In the genomic region with DNA sequence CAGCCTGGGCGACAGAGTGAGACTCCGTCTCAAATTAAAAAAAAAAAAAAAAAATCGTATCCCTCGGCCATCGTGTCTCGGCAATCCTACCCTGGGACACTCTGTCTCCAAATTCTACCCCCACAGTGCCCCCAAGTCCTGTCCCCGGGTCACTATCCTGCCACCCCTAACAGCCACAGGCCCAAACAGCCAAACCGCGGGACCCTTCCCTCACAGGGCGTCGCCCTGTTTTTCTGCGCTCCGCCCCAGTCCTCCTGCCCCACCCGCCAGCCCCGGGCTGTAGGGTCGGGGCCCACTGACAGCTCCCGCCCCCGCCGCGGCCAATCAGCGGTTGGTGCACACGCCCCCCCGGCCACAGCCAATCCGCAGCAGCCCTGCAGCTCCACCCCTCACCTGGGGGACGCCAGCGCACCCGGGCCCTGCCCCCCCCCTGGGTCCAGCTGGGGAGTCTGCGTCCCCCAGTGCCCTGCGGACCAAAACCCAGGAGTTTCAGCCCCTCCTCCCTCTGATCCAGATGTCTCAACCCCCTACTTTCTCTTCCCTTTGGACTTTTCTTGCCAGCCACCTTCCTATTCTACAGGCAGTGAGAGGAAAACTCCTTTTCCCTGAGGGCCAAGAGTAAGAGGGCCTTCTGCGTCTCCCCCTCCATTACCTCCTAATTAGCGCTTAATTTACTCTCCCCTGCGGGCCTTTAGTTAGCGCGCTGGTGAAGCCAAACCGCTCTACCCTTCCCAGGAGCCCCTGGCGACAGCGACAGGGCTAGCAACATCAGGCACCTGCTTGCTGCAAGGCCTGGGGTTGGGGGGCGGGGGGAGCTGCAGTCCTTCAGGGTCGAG, we compare ENCODE assay signal across 8 cellular contexts. TPM values are rescaled to one million over a fixed set of nuclear protein-coding genes. Genes with fewer than 3 reads are reported as not detected.
DNase-seq lines count a peak whose midpoint lies in the region; ATAC-seq and TF ChIP-seq lines count a peak whose summit lies in the region.

No MANE protein-coding gene starts in this region.

- POLR2A ChIA-PET in AG04450 (lab: Yijun Ruan, JAX) = interaction anchor here (0.6 to 1.0 kb wide), 4 partner anchors 13 to 383 kb away, joined by 3 to 7 read pairs (median 3); partner anchors contain the start of genes CA11 and PPP1R15A

- no peak for TF ChIP-seq CTCF in AG04450 (IDR thresholded peaks at IDR 0.05; ENCODE audit: low read depth, low read length)

- intact Hi-C loops in left cardiac atrium (cut with DNase I) (no loop called here), posterior vena cava (cut with DNase I) (no loop called here), aorta (cut with DNase I) (no loop called here)

- no peaks in the 10 kb centered on the region for H3K4me1 ChIP-seq in aorta (ENCODE audit: control insufficient read depth in 1 of 2, insufficient read depth in 2 of 2, low read length in 2 of 2)

- DNase-seq in AG04450 (ENCODE audit: low read depth, low spot score) (no peak), GM19238 (ENCODE audit: insufficient read length, low spot score) (peak; percentile 83), MG63 (peak; percentile 76), amygdala (lab: John Stamatoyannopoulos, UW) (peak in 52 of 56 donors; percentile 24 to 86 (median 66)), left cardiac atrium (peak; percentile 92), posterior vena cava (ENCODE audit: low spot score) (peak; percentile 91), aorta (peak; percentile 91 to 94)

- H3K4me3 ChIP-seq in AG04450 (ENCODE audit: low read depth, low read length) = peak overlapping the region; percentile 50
- peak overlapping the region; percentile 64 for H3K4me3 ChIP-seq in MG63
- no peak overlapping the region for H3K4me3 ChIP-seq in aorta (ENCODE audit: low read length in 2 of 2)

- WGBS in aorta, 2 donors = 10 to 11% methylated on average over 35 to 39 of the region's 39 CpGs

- H3K27me3 ChIP-seq in AG04450 (ENCODE audit: control insufficient read depth, insufficient read depth, low read length) (no peaks in the 10 kb centered on the region), MG63 (no peaks in the 10 kb centered on the region), aorta (ENCODE audit: control insufficient read depth in 1 of 2, insufficient read depth in 2 of 2, low read length in 1 of 2) (no peaks in the 10 kb centered on the region)

- ATAC-seq in SK-N-SH treated with all-trans-retinoic acid at 6 μM for 48 hours = peak; percentile 75
- peak; percentile 93 to 94 for ATAC-seq in left cardiac atrium
- peak; percentile 90 for ATAC-seq in aorta (ENCODE audit: low FRiP score)

- peaks cover 4% of the 10 kb centered on the region; the same call in 1 of the 2 replicates for H3K36me3 ChIP-seq in MG63
- H3K36me3 ChIP-seq in aorta (ENCODE audit: control insufficient read depth in 1 of 2, insufficient read depth in 2 of 2, low read length in 1 of 2) = no peaks in the 10 kb centered on the region

- no peak overlapping the region for H3K27ac ChIP-seq in AG04450 (ENCODE audit: low read depth, low read length)
- peak overlapping the region; percentile 7 to 93 for H3K27ac ChIP-seq in aorta (ENCODE audit: low read depth in 1 of 2, low read length in 2 of 2)

- CTCF ChIA-PET in AG04450 (lab: Charles Lee) = interaction anchor here (0.7 to 2.1 kb wide), 2 partner anchors 17 kb away, joined by 3 to 8 read pairs; no protein-coding TSS in a partner anchor

- no peaks in the 10 kb centered on the region; the same call in 1 of the 2 replicates for H3K9me3 ChIP-seq in AG04450 (ENCODE audit: control insufficient read depth, insufficient read depth, low read length)
- H3K9me3 ChIP-seq in MG63 = no peaks in the 10 kb centered on the region
- H3K9me3 ChIP-seq in aorta (ENCODE audit: control insufficient read depth, low read length) = no peaks in the 10 kb centered on the region

TF ChIP-seq in SK-N-SH treated with all-trans-retinoic acid at 6 μM for 48 hours, 23 proteins besides CTCF, POLR2A, EP300 and RAD21:
- TF ChIP-seq, protein P1, sequence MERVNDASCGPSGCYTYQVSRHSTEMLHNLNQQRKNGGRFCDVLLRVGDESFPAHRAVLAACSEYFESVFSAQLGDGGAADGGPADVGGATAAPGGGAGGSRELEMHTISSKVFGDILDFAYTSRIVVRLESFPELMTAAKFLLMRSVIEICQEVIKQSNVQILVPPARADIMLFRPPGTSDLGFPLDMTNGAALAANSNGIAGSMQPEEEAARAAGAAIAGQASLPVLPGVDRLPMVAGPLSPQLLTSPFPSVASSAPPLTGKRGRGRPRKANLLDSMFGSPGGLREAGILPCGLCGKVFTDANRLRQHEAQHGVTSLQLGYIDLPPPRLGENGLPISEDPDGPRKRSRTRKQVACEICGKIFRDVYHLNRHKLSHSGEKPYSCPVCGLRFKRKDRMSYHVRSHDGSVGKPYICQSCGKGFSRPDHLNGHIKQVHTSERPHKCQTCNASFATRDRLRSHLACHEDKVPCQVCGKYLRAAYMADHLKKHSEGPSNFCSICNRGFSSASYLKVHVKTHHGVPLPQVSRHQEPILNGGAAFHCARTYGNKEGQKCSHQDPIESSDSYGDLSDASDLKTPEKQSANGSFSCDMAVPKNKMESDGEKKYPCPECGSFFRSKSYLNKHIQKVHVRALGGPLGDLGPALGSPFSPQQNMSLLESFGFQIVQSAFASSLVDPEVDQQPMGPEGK (CRISPR knock-in tag; IDR thresholded peaks at IDR 0.05; ENCODE audit: borderline replicate concordance) = peak; percentile 84
- no peak for TF ChIP-seq POU6F1 (CRISPR knock-in tag; IDR thresholded peaks at IDR 0.05; ENCODE audit: borderline replicate concordance, low read depth)
- TF ChIP-seq ZC3H10 (CRISPR knock-in tag; IDR thresholded peaks at IDR 0.05) = no peak
- TF ChIP-seq ZNF70 (CRISPR knock-in tag; IDR thresholded peaks at IDR 0.05) = no peak
- no peak for TF ChIP-seq SNAI2 (CRISPR knock-in tag; IDR thresholded peaks at IDR 0.05)
- TF ChIP-seq OSR1 (CRISPR knock-in tag; IDR thresholded peaks at IDR 0.05) = no peak
- no peak for TF ChIP-seq BACH2 (CRISPR knock-in tag; IDR thresholded peaks at IDR 0.05; ENCODE audit: borderline replicate concordance)

RNA-seq across cellular contexts. Expression of gene BCAT2, which starts 1.5 kb away (rescaled TPM):
- 23.3 and 31.8 TPM in 2 replicates for polyA plus RNA-seq in AG04450 (2011; rRNA removed)
- polyA minus RNA-seq in AG04450 (2011; rRNA and poly(A)+ RNA removed) = 22.8 and 30.7 TPM in 2 replicates
- total RNA-seq in MG63 (2014; rRNA removed; shearing (Covaris generic); ENCODE audit: low replicate concordance) = 21.3 and 59.1 TPM in 2 replicates
- total RNA-seq in left cardiac atrium = 10 to 100 TPM; 29.8 to 37.7 TPM
- total RNA-seq in posterior vena cava = 10 to 100 TPM; 21.7 to 24.9 TPM
- 10 to 100 TPM; 22.4 to 29.5 TPM for total RNA-seq in aorta
- 10 to 100 TPM; 22.5 to 61.6 TPM for polyA plus RNA-seq in aorta

RNA-seq across cellular contexts. Expression of gene HSD17B14, which starts 24.0 kb away (rescaled TPM):
- 2.3 and 3.6 TPM in 2 replicates for polyA plus RNA-seq in AG04450 (2011; rRNA removed)
- 1.1 and 1.7 TPM in 2 replicates for polyA minus RNA-seq in AG04450 (2011; rRNA and poly(A)+ RNA removed)
- total RNA-seq in MG63 (2014; rRNA removed; shearing (Covaris generic); ENCODE audit: low replicate concordance) = not detected in 2 replicates
- 1 to 10 TPM; 2.8 to 5.4 TPM for total RNA-seq in left cardiac atrium
- 1 to 10 TPM; 5.6 to 6.6 TPM for total RNA-seq in posterior vena cava
- 10 to 100 TPM; 13.7 to 16.1 TPM for total RNA-seq in aorta
- 10 to 100 TPM; 14.3 to 18.9 TPM for polyA plus RNA-seq in aorta

RNA-seq across cellular contexts. Expression of gene PLEKHA4, which starts 56.1 kb away (rescaled TPM):
- polyA plus RNA-seq in AG04450 (2011; rRNA removed) (7.1 and 11.9 TPM in 2 replicates), aorta (100 to 1,000 TPM; 193 to 223 TPM)
- 7.3 and 10.1 TPM in 2 replicates for polyA minus RNA-seq in AG04450 (2011; rRNA and poly(A)+ RNA removed)
- 5.4 and 14.5 TPM in 2 replicates for total RNA-seq in MG63 (2014; rRNA removed; shearing (Covaris generic); ENCODE audit: low replicate concordance)
- total RNA-seq in left cardiac atrium (10 to 100 TPM; 29.6 to 67.1 TPM), posterior vena cava (10 to 100 TPM; 91.0 to 91.2 TPM), aorta (10 to 100 TPM; 94.9 to 97.2 TPM)

RNA-seq across cellular contexts. Expression of gene FGF21, which starts 57.0 kb away (rescaled TPM):
- not detected in 2 replicates for polyA plus RNA-seq in AG04450 (2011; rRNA removed)
- polyA minus RNA-seq in AG04450 (2011; rRNA and poly(A)+ RNA removed) = not detected in 2 replicates
- total RNA-seq in MG63 (2014; rRNA removed; shearing (Covaris generic); ENCODE audit: low replicate concordance) = not detected in 2 replicates
- not detected for total RNA-seq in left cardiac atrium
- not detected for total RNA-seq in posterior vena cava
- total RNA-seq in aorta = not detected
- polyA plus RNA-seq in aorta = not detected

RNA-seq across cellular contexts. Expression of gene FUT1, which starts 59.9 kb away (rescaled TPM):
- polyA plus RNA-seq in AG04450 (2011; rRNA removed) (0.02 and 0.07 TPM in 2 replicates), aorta (under 1 TPM in 1 of 2 donors, not detected in 1; 0.05 TPM)
- polyA minus RNA-seq in AG04450 (2011; rRNA and poly(A)+ RNA removed) = 0.05 TPM in 1 of 2 replicates, not detected in the other
- 0.07 and 0.16 TPM in 2 replicates for total RNA-seq in MG63 (2014; rRNA removed; shearing (Covaris generic); ENCODE audit: low replicate concordance)
- total RNA-seq in left cardiac atrium (1 to 10 TPM; 2.1 to 3.5 TPM), posterior vena cava (1 to 10 TPM; 1.5 to 2.1 TPM), aorta (1 to 10 TPM; 2.3 to 4.4 TPM)

Comparison
In these comparisons a context has a peak if more than half of its experiments do, and no peak if none do; other contexts are left out.
1. H3K4me3 ChIP-seq: peak in AG04450 (single experiment) and MG63 (single experiment); none in aorta (0 of 2).
2. Peak in every context shown above with its lines, with median percentiles within 50 percentile points of each other: ATAC-seq.